In the genomic region with DNA sequence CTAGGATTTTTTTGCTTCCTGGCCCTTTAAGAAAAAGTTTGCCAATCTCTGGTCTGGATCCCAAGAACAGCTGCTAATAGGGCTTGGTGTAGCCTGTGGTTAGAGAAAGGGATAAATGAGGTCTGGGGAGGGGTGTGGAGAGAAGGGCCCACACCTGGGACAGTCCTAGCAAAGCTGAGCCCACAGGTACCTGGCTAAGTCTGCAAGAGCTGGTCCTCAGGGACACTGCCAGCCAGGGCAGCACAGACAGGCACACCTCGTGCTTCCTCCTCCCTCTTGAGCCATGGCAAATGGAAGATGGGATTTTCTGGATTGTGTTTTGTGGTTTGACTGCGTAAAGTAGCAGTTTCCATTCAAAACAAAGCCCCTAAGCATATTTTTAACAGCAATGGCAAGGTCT, we compare ENCODE assay signal across 21 cellular contexts.
A peak's percentile ranks its signal among the peaks of the same experiment; 100 is the strongest.
DNase-seq lines count a peak whose midpoint lies in the region; ATAC-seq, FAIRE-seq and TF ChIP-seq lines count a peak whose summit lies in the region.
"Had no signal": no experiment of that assay in that cellular context is flagged by ENCODE, and none has a peak within 500 bp of the region (broad histone marks: within the 10 kb centered on the region; RNA-seq: fewer than 3 reads in every experiment).

No MANE protein-coding gene starts in this region.

- no peaks in the 10 kb centered on the region for H3K36me3 Mint-ChIP-seq in astrocyte (ENCODE audit: low read depth, unreplicated experiment)
- H3K36me3 Mint-ChIP-seq: CD14-positive monocyte; naive B cell; stimulated activated memory B cell treated with anti-CD40 and anti-IgM and Interleukin-4, amounts not matched to agents 10 μg/mL and 1 μg/mL and 100 μg/mL, for 72 hours; WTC11 had no signal

- no peaks in the 10 kb centered on the region for H3K9me3 ChIP-seq in left ventricle myocardium inferior (replicated peaks)
- H3K9me3 ChIP-seq in right atrium auricular region: no peaks in the 10 kb centered on the region
- no peaks in the 10 kb centered on the region for H3K9me3 ChIP-seq in astrocyte (ENCODE audit: insufficient read depth, low read depth, low read length)
- H3K9me3 ChIP-seq: transverse colon had no signal

- H3K27me3 Mint-ChIP-seq in astrocyte (ENCODE audit: low read depth, unreplicated experiment): no peaks in the 10 kb centered on the region

- in situ Hi-C loops in KBM-7 (cut with MboI; ENCODE audit: low pct_unique_long_range_greater_than_20kb, low sequenced_read_pairs): no loop called here

- no peaks in the 10 kb centered on the region for H3K9me3 Mint-ChIP-seq in astrocyte (ENCODE audit: unreplicated experiment)
- H3K9me3 Mint-ChIP-seq: T-helper 1 cell treated with Interleukin-12 subunit alpha and Interleukin-12 subunit beta and Interleukin-4 antibody, amounts not matched to agents 30 μg/mL and 1 μg/mL, for 36 hours; WTC11 had no signal

- no peaks in the 10 kb centered on the region for H4K20me1 ChIP-seq in astrocyte (ENCODE audit: insufficient read depth, low read length)

- DNase-seq in left ventricle myocardium inferior (no peak), right atrium auricular region (ENCODE audit: low spot score) (no peak), astrocyte (ENCODE audit: low read depth) (no peak), left colon (no peak), urothelium cell line (ENCODE audit: low spot score) (peak; percentile 44), KBM-7 (no peak), D721Med (ENCODE audit: insufficient read length, low spot score) (no peak)
- DNase-seq in stimulated activated CD4-positive, alpha-beta T cell treated with anti-CD3 and anti-CD28 coated beads, Interleukin-2, amount 100 ng/mL, for 48 hours: no peak
- DNase-seq: 8988T, DMS53, endodermal cell, H7, naive B cell, NCI-H1436, NCI-H2171 treated with DMSO at 0.1 percent for 48 hours, NCI-H748 treated with DMSO at 0.1 percent for 48 hours had no signal

- peaks cover 94% of the 10 kb centered on the region for H3K27me3 ChIP-seq in left ventricle myocardium inferior (ENCODE audit: low read depth)
- no peaks in the 10 kb centered on the region for H3K27me3 ChIP-seq in right atrium auricular region
- H3K27me3 ChIP-seq in astrocyte (ENCODE audit: insufficient read depth, low read length): no peaks in the 10 kb centered on the region
- H3K27me3 ChIP-seq: transverse colon had no signal

- H3K27ac Mint-ChIP-seq in astrocyte (ENCODE audit: unreplicated experiment): peak overlapping the region; percentile 84
- H3K27ac Mint-ChIP-seq: CD14-positive monocyte; naive B cell; stimulated activated memory B cell treated with anti-CD40 and anti-IgM and Interleukin-4, amounts not matched to agents 10 μg/mL and 1 μg/mL and 100 μg/mL, for 72 hours; T-helper 1 cell treated with Interleukin-12 subunit alpha and Interleukin-12 subunit beta and Interleukin-4 antibody, amounts not matched to agents 30 μg/mL and 1 μg/mL, for 36 hours; WTC11 had no signal

- H3K4me3 Mint-ChIP-seq in astrocyte (ENCODE audit: unreplicated experiment): no peak overlapping the region
- H3K4me3 Mint-ChIP-seq: CD14-positive monocyte; endodermal cell; naive B cell; stimulated activated memory B cell treated with anti-CD40 and anti-IgM and Interleukin-4, amounts not matched to agents 10 μg/mL and 1 μg/mL and 100 μg/mL, for 72 hours; T-helper 1 cell treated with Interleukin-12 subunit alpha and Interleukin-12 subunit beta and Interleukin-4 antibody, amounts not matched to agents 30 μg/mL and 1 μg/mL, for 36 hours; WTC11 had no signal

- intact Hi-C loops in left ventricle myocardium inferior (cut with micrococcal nuclease): no loop called here
- intact Hi-C loops in left colon (cut with DNase I, micrococcal nuclease): no loop called here

- no peaks in the 10 kb centered on the region for H3K79me2 ChIP-seq in astrocyte (ENCODE audit: insufficient read depth, low read length)

- ATAC-seq in left colon: peak; percentile 35
- ATAC-seq: stimulated activated memory B cell treated with anti-CD40 and anti-IgM and Interleukin-4, amounts not matched to agents 10 μg/mL and 1 μg/mL and 100 μg/mL, for 72 hours; WTC11 had no signal

- peak overlapping the region; percentile 54 for H3K27ac ChIP-seq in left ventricle myocardium inferior (replicated peaks)
- peak overlapping the region in 1 of 2 donors; percentile 55 for H3K27ac ChIP-seq in right atrium auricular region
- peak overlapping the region; percentile 96 for H3K27ac ChIP-seq in astrocyte (ENCODE audit: low read depth, low read length)
- H3K27ac ChIP-seq: transverse colon had no signal

- H3K9ac ChIP-seq in astrocyte (ENCODE audit: low read length): peak overlapping the region; percentile 53

- no peaks in the 10 kb centered on the region for H3K36me3 ChIP-seq in left ventricle myocardium inferior
- H3K36me3 ChIP-seq in right atrium auricular region: no peaks in the 10 kb centered on the region
- H3K36me3 ChIP-seq in astrocyte (ENCODE audit: insufficient read depth, low read length): no peaks in the 10 kb centered on the region
- H3K36me3 ChIP-seq: transverse colon had no signal

- H2AFZ ChIP-seq in astrocyte (ENCODE audit: low read depth, low read length): no peak overlapping the region

- no peak for TF ChIP-seq CTCF in left ventricle myocardium inferior (IDR thresholded peaks at IDR 0.05; ENCODE audit: borderline replicate concordance)
- no peak for TF ChIP-seq CTCF in right atrium auricular region (IDR thresholded peaks at IDR 0.05)
- TF ChIP-seq CTCF in astrocyte (IDR thresholded peaks at IDR 0.05; ENCODE audit: insufficient read depth, low read depth, low read length): no peak
- TF ChIP-seq CTCF in D721Med (IDR thresholded peaks at IDR 0.05; ENCODE audit: insufficient read depth, missing control alignments): no peak

- H3K4me2 ChIP-seq in astrocyte (ENCODE audit: low read length): peak overlapping the region; percentile 74

- peak; percentile 9 for FAIRE-seq in astrocyte (lab: Jason Lieb, UNC)
- no peak for FAIRE-seq in urothelium cell line (lab: Jason Lieb, UNC)
- no peak for FAIRE-seq in D721Med (lab: Jason Lieb, UNC)

- peaks cover 16% of the 10 kb centered on the region for H3K4me1 ChIP-seq in left ventricle myocardium inferior
- peaks cover 0 to 15% of the 10 kb centered on the region in 2 donors for H3K4me1 ChIP-seq in right atrium auricular region
- H3K4me1 ChIP-seq in astrocyte (ENCODE audit: insufficient read depth, low read length): peaks cover 60% of the 10 kb centered on the region

- no peak overlapping the region for H3K4me3 ChIP-seq in left ventricle myocardium inferior
- H3K4me3 ChIP-seq in right atrium auricular region: no peak overlapping the region
- H3K4me3 ChIP-seq in astrocyte (ENCODE audit: insufficient read depth, low read depth, low read length): no peak overlapping the region
- H3K4me3 ChIP-seq: transverse colon had no signal

- peaks cover 61% of the 10 kb centered on the region for H3K4me1 Mint-ChIP-seq in astrocyte (ENCODE audit: low read depth, unreplicated experiment)
- H3K4me1 Mint-ChIP-seq: CD14-positive monocyte; naive B cell; stimulated activated memory B cell treated with anti-CD40 and anti-IgM and Interleukin-4, amounts not matched to agents 10 μg/mL and 1 μg/mL and 100 μg/mL, for 72 hours had no signal
